21 cellular contexts compared by ENCODE assay signal in genomic region chr12:123998960-123999359, GRCh38. TPM values are rescaled to one million over a fixed set of nuclear protein-coding genes. Genes with fewer than 3 reads are reported as not detected.
DNase-seq lines count a peak whose midpoint lies in the region; ATAC-seq and TF ChIP-seq lines count a peak whose summit lies in the region.
"Had no signal": no experiment of that assay in that cellular context is flagged by ENCODE, and none has a peak within 500 bp of the region (broad histone marks: within the 10 kb centered on the region; RNA-seq: fewer than 3 reads in every experiment).

No MANE protein-coding gene starts in this region.

- DNase-seq in GM23248 = peak; percentile 70
- peak; percentile 40 to 46 for DNase-seq in cardiac fibroblast (ENCODE audit: low read depth in 2 of 2)
- no peak for DNase-seq in right cardiac atrium
- no peak for DNase-seq in stimulated activated effector memory CD8-positive, alpha-beta T cell treated with anti-CD3 and anti-CD28 coated beads, Interleukin-12 subunit alpha, Interleukin-12 subunit beta, amount 100 ng/mL, for 72 hours (ENCODE audit: low spot score in 2 of 2)
- DNase-seq in activated naive CD4-positive, alpha-beta T cell treated with anti-CD3 and anti-CD28 coated beads, Interleukin-2, amount 50 U/mL, for 72 hours (ENCODE audit: low spot score in 2 of 2) = no peak
- DNase-seq in stimulated activated CD4-positive, alpha-beta T cell treated with anti-CD3 and anti-CD28 coated beads, Interleukin-4, amount 100 ng/mL, for 4 hours = no peak
- DNase-seq: activated CD4-positive, alpha-beta T cell treated with anti-CD3 and anti-CD28 coated beads for 48 hours; activated effector memory CD4-positive, alpha-beta T cell treated with Interleukin-2 at 50 U/mL for 16 hours; BE2C; caudate nucleus; heart right ventricle; NCI-H1417 treated with DMSO at 0.1 percent for 48 hours; NCI-H2171; NCI-H69; stimulated activated CD4-positive, alpha-beta T cell treated with anti-CD3 and anti-CD28 coated beads, Interleukin-12 subunit alpha, Interleukin-12 subunit beta, amount 100 ng/mL, for 4 hours; T-cell; thyroid gland had no signal

- H3K9me3 ChIP-seq in GM23248 (ENCODE audit: low read depth) = no peaks in the 10 kb centered on the region
- no peaks in the 10 kb centered on the region for H3K9me3 ChIP-seq in right cardiac atrium (ENCODE audit: control insufficient read depth, low read length)
- H3K9me3 ChIP-seq: BE2C, esophagus muscularis mucosa, heart right ventricle, thyroid gland had no signal

- H3K4me1 ChIP-seq in GM23248 (ENCODE audit: insufficient read depth) = peaks cover 23% of the 10 kb centered on the region
- peaks cover 40% of the 10 kb centered on the region for H3K4me1 ChIP-seq in right cardiac atrium (ENCODE audit: control insufficient read depth, insufficient read depth, low read length)

- H3K9ac ChIP-seq in GM23248 = no peak overlapping the region

- H3K4me2 ChIP-seq in GM23248 (ENCODE audit: unreplicated experiment) = no peak overlapping the region

- H3K4me3 ChIP-seq in GM23248 (no peak overlapping the region), cardiac fibroblast (replicated peaks in 1 of 2; ENCODE audit: low read depth in 2 of 2, low read length in 2 of 2) (no peak overlapping the region), right cardiac atrium (ENCODE audit: low read length) (no peak overlapping the region)
- H3K4me3 ChIP-seq: esophagus muscularis mucosa, heart right ventricle, lung, thyroid gland had no signal

- H3K79me2 ChIP-seq in GM23248 (ENCODE audit: insufficient read depth) = peaks cover 17% of the 10 kb centered on the region

- H3K27ac Mint-ChIP-seq in stimulated activated effector memory CD8-positive, alpha-beta T cell treated with anti-CD3 and anti-CD28 coated beads, Interleukin-12 subunit alpha, Interleukin-12 subunit beta, amount 100 ng/mL, for 72 hours = peak overlapping the region; percentile 41
- H3K27ac Mint-ChIP-seq in activated naive CD4-positive, alpha-beta T cell treated with anti-CD3 and anti-CD28 coated beads, Interleukin-2, amount 50 U/mL, for 72 hours = no peak overlapping the region
- H3K27ac Mint-ChIP-seq: nephron had no signal

- ATAC-seq in right cardiac atrium = no peak
- no peak for ATAC-seq in stimulated activated effector memory CD8-positive, alpha-beta T cell treated with anti-CD3 and anti-CD28 coated beads, Interleukin-12 subunit alpha, Interleukin-12 subunit beta, amount 100 ng/mL, for 72 hours
- ATAC-seq in HG02763 (IDR thresholded peaks at IDR 0.05; ENCODE audit: unreplicated experiment) = no peak
- no peak for ATAC-seq in activated naive CD4-positive, alpha-beta T cell treated with anti-CD3 and anti-CD28 coated beads, Interleukin-2, amount 50 U/mL, for 72 hours
- ATAC-seq: T-cell had no signal

- intact Hi-C loops in right cardiac atrium (cut with DNase I) = no loop called here

- H3K36me3 Mint-ChIP-seq in stimulated activated effector memory CD8-positive, alpha-beta T cell treated with anti-CD3 and anti-CD28 coated beads, Interleukin-12 subunit alpha, Interleukin-12 subunit beta, amount 100 ng/mL, for 72 hours = peaks cover 14% of the 10 kb centered on the region
- H3K36me3 Mint-ChIP-seq in activated naive CD4-positive, alpha-beta T cell treated with anti-CD3 and anti-CD28 coated beads, Interleukin-2, amount 50 U/mL, for 72 hours = no peaks in the 10 kb centered on the region

- no peaks in the 10 kb centered on the region for H3K27me3 ChIP-seq in GM23248 (replicated peaks; ENCODE audit: insufficient read depth)
- no peaks in the 10 kb centered on the region for H3K27me3 ChIP-seq in right cardiac atrium (ENCODE audit: control insufficient read depth, insufficient read depth)
- H3K27me3 ChIP-seq: BE2C, esophagus muscularis mucosa, heart right ventricle, thyroid gland had no signal

- H3K4me1 Mint-ChIP-seq in stimulated activated effector memory CD8-positive, alpha-beta T cell treated with anti-CD3 and anti-CD28 coated beads, Interleukin-12 subunit alpha, Interleukin-12 subunit beta, amount 100 ng/mL, for 72 hours = peaks cover 31% of the 10 kb centered on the region

- H3K9me2 ChIP-seq in GM23248 (ENCODE audit: insufficient read depth) = no peaks in the 10 kb centered on the region

- H3K36me3 ChIP-seq in GM23248 (ENCODE audit: low read depth) = 0 out of 2 replicates have a peak, but pooled peaks cover 8% of the 10 kb centered on the region

- H3F3A ChIP-seq in GM23248 (ENCODE audit: insufficient read depth) = peaks cover 26% of the 10 kb centered on the region

- WGBS in GM23248 (ENCODE audit: low coverage in 1 of 2, low lambda C conversion rate in 2 of 2, missing lambda C conversion rate in 2 of 2), 2 experiments = 39 to 43% methylated on average over 2 of the region's 2 CpGs
- 56% methylated on average over 2 of the region's 2 CpGs for WGBS in right cardiac atrium

- H3K27ac ChIP-seq in GM23248 = no peak overlapping the region
- peak overlapping the region; percentile 75 for H3K27ac ChIP-seq in right cardiac atrium (ENCODE audit: low read length)
- H3K27ac ChIP-seq: esophagus muscularis mucosa, thyroid gland had no signal

- no peak overlapping the region for H3K4me3 Mint-ChIP-seq in stimulated activated effector memory CD8-positive, alpha-beta T cell treated with anti-CD3 and anti-CD28 coated beads, Interleukin-12 subunit alpha, Interleukin-12 subunit beta, amount 100 ng/mL, for 72 hours
- H3K4me3 Mint-ChIP-seq: nephron, T-cell had no signal

- in situ Hi-C loops in GM23248 (cut with MboI) = no loop called here

- H2AFZ ChIP-seq in GM23248 = no peak overlapping the region

- H3K9me3 Mint-ChIP-seq in stimulated activated effector memory CD8-positive, alpha-beta T cell treated with anti-CD3 and anti-CD28 coated beads, Interleukin-12 subunit alpha, Interleukin-12 subunit beta, amount 100 ng/mL, for 72 hours = no peaks in the 10 kb centered on the region
- H3K9me3 Mint-ChIP-seq in activated naive CD4-positive, alpha-beta T cell treated with anti-CD3 and anti-CD28 coated beads, Interleukin-2, amount 50 U/mL, for 72 hours = no peaks in the 10 kb centered on the region
- H3K9me3 Mint-ChIP-seq: nephron, T-cell had no signal

- no peak for TF ChIP-seq CTCF in cardiac fibroblast (IDR thresholded peaks at IDR 0.05; ENCODE audit: low read depth, low read length)

- no peaks in the 10 kb centered on the region for H4K20me1 ChIP-seq in GM23248 (ENCODE audit: insufficient read depth)

RNA-seq across cellular contexts. Expression of gene ZNF664, which starts 25.9 kb away (rescaled TPM):
- total RNA-seq in GM23248 (2014; rRNA removed; shearing (Covaris generic)) = 29.1 and 36.3 TPM in 2 replicates
- polyA plus RNA-seq in GM23248 (2016; fragmentation: Nextera tagmentation; extraction: Ambion mirVana) (10.7 and 11.3 TPM in 2 replicates), right cardiac atrium (50.2 TPM)
- total RNA-seq in right cardiac atrium = 10 to 100 TPM; 73.6 to 80.6 (median 77.0) TPM
- total RNA-seq in activated naive CD4-positive, alpha-beta T cell treated with anti-CD3 and anti-CD28 coated beads, Interleukin-2, amount 50 U/mL, for 72 hours = 10 to 100 TPM; 30.5 to 51.1 TPM

RNA-seq across cellular contexts. Expression of gene CCDC92, which starts 26.3 kb away (rescaled TPM):
- 13.2 and 20.3 TPM in 2 replicates for total RNA-seq in GM23248 (2014; rRNA removed; shearing (Covaris generic))
- polyA plus RNA-seq in GM23248 (2016; fragmentation: Nextera tagmentation; extraction: Ambion mirVana) (49.5 and 54.7 TPM in 2 replicates), right cardiac atrium (80.0 TPM)
- 10 to 100 TPM; 47.5 to 64.4 (median 52.4) TPM for total RNA-seq in right cardiac atrium
- total RNA-seq in activated naive CD4-positive, alpha-beta T cell treated with anti-CD3 and anti-CD28 coated beads, Interleukin-2, amount 50 U/mL, for 72 hours = 10 to 100 TPM in 1 of 2 donors, 1 to 10 TPM in 1; 2.6 to 13.7 TPM

Comparison
In these comparisons a context has a peak if more than half of its experiments do, and no peak if none do; other contexts are left out.
1. DNase-seq: peak in GM23248 (single experiment) and cardiac fibroblast (2 of 2); none in right cardiac atrium (0 of 3), stimulated activated effector memory CD8-positive, alpha-beta T cell treated with anti-CD3 and anti-CD28 coated beads, Interleukin-12 subunit alpha, Interleukin-12 subunit beta, amount 100 ng/mL, for 72 hours (0 of 2), activated naive CD4-positive, alpha-beta T cell treated with anti-CD3 and anti-CD28 coated beads, Interleukin-2, amount 50 U/mL, for 72 hours (0 of 2) and stimulated activated CD4-positive, alpha-beta T cell treated with anti-CD3 and anti-CD28 coated beads, Interleukin-4, amount 100 ng/mL, for 4 hours (0 of 2).